ENCODE assay signal across 21 cellular contexts in the genomic region with DNA sequence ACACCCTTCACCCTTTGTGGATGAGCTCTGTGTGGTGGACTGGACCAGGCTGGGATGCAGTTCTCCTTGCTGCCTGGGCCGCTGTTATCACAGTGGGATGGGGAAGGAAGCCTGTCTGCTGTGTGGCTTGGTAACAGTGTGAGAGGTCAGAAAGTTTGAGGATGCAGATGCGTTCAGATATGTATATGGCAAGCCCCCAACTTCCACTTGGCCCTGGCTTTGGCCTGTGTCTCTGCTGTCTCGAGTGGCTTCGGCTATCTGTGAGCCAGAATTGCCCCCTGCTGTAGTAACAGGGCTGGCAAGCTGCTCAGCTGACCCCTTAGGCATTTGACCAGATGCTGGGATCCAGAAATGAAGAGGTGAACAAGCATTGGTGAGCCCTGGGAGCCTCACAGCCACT.
DNase-seq lines count a peak whose midpoint lies in the region; ATAC-seq and TF ChIP-seq lines count a peak whose summit lies in the region.
"Had no signal": no experiment of that assay in that cellular context is flagged by ENCODE, and none has a peak within 500 bp of the region (broad histone marks: within the 10 kb centered on the region; RNA-seq: fewer than 3 reads in every experiment).

No MANE protein-coding gene starts in this region.

- intact Hi-C loops in left ventricle myocardium inferior (cut with micrococcal nuclease) = no loop called here

- H3K27ac Mint-ChIP-seq in nephron progenitor cell = peak overlapping the region; percentile 50
- H3K27ac Mint-ChIP-seq: CD4-positive, CD25-positive, alpha-beta regulatory T cell had no signal

- H3K4me1 Mint-ChIP-seq in nephron progenitor cell = peaks cover 60% of the 10 kb centered on the region

- no peak for ATAC-seq in HG02973 (IDR thresholded peaks at IDR 0.05; ENCODE audit: unreplicated experiment)
- ATAC-seq: PC-3 had no signal

- H3K4me3 Mint-ChIP-seq in nephron progenitor cell = no peak overlapping the region
- H3K4me3 Mint-ChIP-seq: CD4-positive, CD25-positive, alpha-beta regulatory T cell had no signal

- TF ChIP-seq CTCF in left ventricle myocardium inferior (IDR thresholded peaks at IDR 0.05; ENCODE audit: borderline replicate concordance) (no peak), right atrium auricular region (IDR thresholded peaks at IDR 0.05) (no peak), nephron progenitor cell (IDR thresholded peaks at IDR 0.05) (no peak)

- H3K4me1 ChIP-seq in left ventricle myocardium inferior (peaks cover 74% of the 10 kb centered on the region), right atrium auricular region (peaks cover 0 to 23% of the 10 kb centered on the region in 2 donors)

- peaks cover 99% of the 10 kb centered on the region for H3K36me3 Mint-ChIP-seq in nephron progenitor cell (ENCODE audit: low read depth)
- H3K36me3 Mint-ChIP-seq: CD4-positive, CD25-positive, alpha-beta regulatory T cell had no signal

- H3K4me3 ChIP-seq in left ventricle myocardium inferior (no peak overlapping the region), right atrium auricular region (no peak overlapping the region)
- H3K4me3 ChIP-seq: BLaER1, GM23248, SJSA1 had no signal

- no peaks in the 10 kb centered on the region for H3K27me3 Mint-ChIP-seq in nephron progenitor cell (ENCODE audit: low read depth, poor library complexity)
- H3K27me3 Mint-ChIP-seq: CD4-positive, CD25-positive, alpha-beta regulatory T cell had no signal

- DNase-seq in left ventricle myocardium inferior = no peak
- DNase-seq in right atrium auricular region (ENCODE audit: low spot score) = no peak
- DNase-seq in dermis microvascular lymphatic vessel endothelial cell (ENCODE audit: low read depth in 2 of 2) = peak; percentile 44 to 93
- DNase-seq in nephron progenitor cell = no peak
- DNase-seq in HUDEP-2 (lab: John Stamatoyannopoulos, UW; ENCODE audit: unreplicated experiment in 76 of 76) = no peak
- no peak for DNase-seq in COLO668 (lab: John Stamatoyannopoulos, UW; ENCODE audit: unreplicated experiment)
- DNase-seq: CD4-positive, CD25-positive, alpha-beta regulatory T cell; DMS53; GM23248; H7; KBM-7; MM.1S; NCI-H2029; NCI-H446 treated with DMSO at 0.1 percent for 48 hours; NCI-H526; NCI-H82; NK-92 treated with Interleukin-12 subunit alpha and Interleukin-12 subunit beta, amount 100 ng/mL, for 24 hours; PC-3 had no signal

- H3K36me3 ChIP-seq in left ventricle myocardium inferior = peaks cover 57% of the 10 kb centered on the region
- H3K36me3 ChIP-seq in right atrium auricular region = peaks cover 31% of the 10 kb centered on the region
- H3K36me3 ChIP-seq: BLaER1 had no signal

- H3K27ac ChIP-seq in left ventricle myocardium inferior (replicated peaks) = peak overlapping the region; percentile 28
- no peak overlapping the region for H3K27ac ChIP-seq in right atrium auricular region
- H3K27ac ChIP-seq: BLaER1, GM23248, SJSA1 had no signal

- H3K27me3 ChIP-seq in left ventricle myocardium inferior (ENCODE audit: low read depth) (no peaks in the 10 kb centered on the region), right atrium auricular region (no peaks in the 10 kb centered on the region)
- H3K27me3 ChIP-seq: BLaER1, SJSA1 had no signal

- H3K9me3 Mint-ChIP-seq in nephron progenitor cell = no peaks in the 10 kb centered on the region
- H3K9me3 Mint-ChIP-seq: CD4-positive, CD25-positive, alpha-beta regulatory T cell had no signal

- no peaks in the 10 kb centered on the region for H3K9me3 ChIP-seq in left ventricle myocardium inferior (replicated peaks)
- no peaks in the 10 kb centered on the region for H3K9me3 ChIP-seq in right atrium auricular region
- H3K9me3 ChIP-seq: BLaER1, SJSA1 had no signal

Comparison
In these comparisons a context has a peak if more than half of its experiments do, and no peak if none do; other contexts are left out.
1. DNase-seq: peak in dermis microvascular lymphatic vessel endothelial cell (2 of 2); none in left ventricle myocardium inferior (single experiment), right atrium auricular region (single experiment), nephron progenitor cell (single experiment), HUDEP-2 (0 of 76) and COLO668 (single experiment).